ENCODE assay signal across 21 cellular contexts in genomic region chr11:114384487-114384886, GRCh38.
"Had no signal": no experiment of that assay in that cellular context is flagged by ENCODE, and none has a peak within 500 bp of the region (broad histone marks: within the 10 kb centered on the region; RNA-seq: fewer than 3 reads in every experiment).

No MANE protein-coding gene starts in this region.

- H3K27me3 ChIP-seq: dorsolateral prefrontal cortex, gastroesophageal sphincter, heart right ventricle, right lobe of liver, testis had no signal

- H3K4me1 ChIP-seq: gastroesophageal sphincter, lower lobe of right lung, psoas muscle, right lobe of liver, testis had no signal

- H3K27ac ChIP-seq: dorsolateral prefrontal cortex, gastroesophageal sphincter, heart right ventricle, lower lobe of right lung, psoas muscle, right lobe of liver, testis, VCaP had no signal

- H3K9me3 Mint-ChIP-seq: activated naive CD4-positive, alpha-beta T cell treated with anti-CD3 and anti-CD28 coated beads for 36 hours; stimulated activated naive CD8-positive, alpha-beta T cell treated with anti-CD3 and anti-CD28 coated beads, Interleukin-15, Interleukin-2, amounts not matched to agents 100 ng/mL and 50 ng/mL, for 24 hours had no signal

- H3K36me3 Mint-ChIP-seq: activated CD4-positive, alpha-beta memory T cell treated with anti-CD3 and anti-CD28 coated beads for 36 hours had no signal

- ATAC-seq: gastroesophageal sphincter, heart right ventricle, left cardiac atrium, lower lobe of right lung, psoas muscle, right lobe of liver had no signal

- H3K9me3 ChIP-seq: gastroesophageal sphincter, lower lobe of right lung, psoas muscle, right lobe of liver, testis had no signal

- H3K4me3 ChIP-seq: dorsolateral prefrontal cortex, gastroesophageal sphincter, heart right ventricle, lower lobe of right lung, psoas muscle, right lobe of liver, smooth muscle cell, testis had no signal

- H3K4me3 Mint-ChIP-seq: activated CD4-positive, alpha-beta memory T cell treated with anti-CD3 and anti-CD28 coated beads for 36 hours; activated naive CD4-positive, alpha-beta T cell treated with anti-CD3 and anti-CD28 coated beads for 36 hours; endodermal cell; mesothelial cell of epicardium; neural crest cell; stimulated activated naive CD8-positive, alpha-beta T cell treated with anti-CD3 and anti-CD28 coated beads, Interleukin-15, Interleukin-2, amounts not matched to agents 100 ng/mL and 50 ng/mL, for 24 hours had no signal

- H3K4me1 Mint-ChIP-seq: endodermal cell, neural crest cell had no signal

- DNase-seq: activated CD4-positive, alpha-beta memory T cell treated with anti-CD3 and anti-CD28 coated beads for 36 hours; activated CD4-positive, alpha-beta T cell treated with anti-CD3 and anti-CD28 coated beads for 1 hour; activated CD8-positive, alpha-beta memory T cell treated with anti-CD3 and anti-CD28 coated beads, Interleukin-2, amount 50 U/mL, for 4 hours; activated naive CD4-positive, alpha-beta T cell treated with anti-CD3 and anti-CD28 coated beads for 36 hours; dorsolateral prefrontal cortex; endodermal cell; erythroblast; heart right ventricle; left cardiac atrium; lower lobe of right lung; psoas muscle; right lobe of liver; stimulated activated CD4-positive, alpha-beta T cell treated with anti-CD3 and anti-CD28 coated beads, Interleukin-4, amount 100 ng/mL, for 4 hours; stimulated activated CD8-positive, alpha-beta memory T cell treated with anti-CD3 and anti-CD28 coated beads, Interleukin-4, amount 100 ng/mL, for 48 hours; testis had no signal

- H3K36me3 ChIP-seq: gastroesophageal sphincter, heart right ventricle, lower lobe of right lung, right lobe of liver had no signal

- H3K27ac Mint-ChIP-seq: activated CD4-positive, alpha-beta memory T cell treated with anti-CD3 and anti-CD28 coated beads for 36 hours; activated naive CD4-positive, alpha-beta T cell treated with anti-CD3 and anti-CD28 coated beads for 36 hours; endodermal cell; mesothelial cell of epicardium; stimulated activated naive CD8-positive, alpha-beta T cell treated with anti-CD3 and anti-CD28 coated beads, Interleukin-15, Interleukin-2, amounts not matched to agents 100 ng/mL and 50 ng/mL, for 24 hours had no signal
